In genomic region chr12:114680498-114681148, GRCh38 we compare ENCODE assay signal across 12 cellular contexts. TPM values are rescaled to one million over a fixed set of nuclear protein-coding genes. Genes with fewer than 3 reads are reported as not detected.
DNase-seq lines count a peak whose midpoint lies in the region; ATAC-seq, FAIRE-seq and TF ChIP-seq lines count a peak whose summit lies in the region.
"Had no signal": no experiment of that assay in that cellular context is flagged by ENCODE, and none has a peak within 500 bp of the region (broad histone marks: within the 10 kb centered on the region; RNA-seq: fewer than 3 reads in every experiment).

No MANE protein-coding gene starts in this region.

- H3K9me3 ChIP-seq in HUES48 (ENCODE audit: control insufficient read depth, insufficient read depth, low read length), result no peaks in the 10 kb centered on the region
- H3K9me3 ChIP-seq in lower lobe of right lung, result no peaks in the 10 kb centered on the region
- no peaks in the 10 kb centered on the region for H3K9me3 ChIP-seq in suprapubic skin
- H3K9me3 ChIP-seq: body of pancreas had no signal

- H3K27me3 Mint-ChIP-seq in chondrocyte (ENCODE audit: low read depth), result peaks cover 37% of the 10 kb centered on the region

- peak overlapping the region; percentile 59 for H3K27ac Mint-ChIP-seq in chondrocyte (ENCODE audit: unreplicated experiment)
- H3K27ac Mint-ChIP-seq: natural killer cell; T-helper 1 cell treated with Interleukin-12 subunit alpha and Interleukin-12 subunit beta and Interleukin-4 antibody, amounts not matched to agents 30 μg/mL and 1 μg/mL, for 36 hours had no signal

- TF ChIP-seq CTCF in chondrocyte (IDR thresholded peaks at IDR 0.05), result no peak
- TF ChIP-seq CTCF in lower lobe of right lung (IDR thresholded peaks at IDR 0.05), result no peak
- TF ChIP-seq CTCF in suprapubic skin (IDR thresholded peaks at IDR 0.05), result no peak
- no peak for TF ChIP-seq CTCF in D721Med (IDR thresholded peaks at IDR 0.05; ENCODE audit: insufficient read depth, missing control alignments)
- no peak for TF ChIP-seq CTCF in GM13976 (IDR thresholded peaks at IDR 0.05; ENCODE audit: borderline replicate concordance, control extremely low read depth, extremely low read depth, insufficient read depth, missing control alignments)

- H3K4me1 Mint-ChIP-seq in chondrocyte (ENCODE audit: low read depth), result peaks cover 39% of the 10 kb centered on the region

- ATAC-seq in lower lobe of right lung (no peak), HG03521 (IDR thresholded peaks at IDR 0.05; ENCODE audit: unreplicated experiment) (no peak)
- no peak for ATAC-seq in activated CD4-positive, CD25-positive, alpha-beta regulatory T cell treated with anti-CD3 and anti-CD28 coated beads, Interleukin-2, amount 50 U/mL, for 24 hours
- ATAC-seq: body of pancreas, natural killer cell had no signal

- H3K27me3 ChIP-seq in HUES48 (ENCODE audit: control insufficient read depth, insufficient read depth, low read length) (peaks cover 97% of the 10 kb centered on the region), lower lobe of right lung (ENCODE audit: low read depth) (peaks cover 43% of the 10 kb centered on the region), suprapubic skin (peaks cover 1% of the 10 kb centered on the region)

- H3K27ac ChIP-seq in HUES48 (ENCODE audit: low read depth, low read length) (no peak overlapping the region), lower lobe of right lung (peak overlapping the region; percentile 90), suprapubic skin (peak overlapping the region; percentile 1)

- H3K4me1 ChIP-seq in HUES48 (ENCODE audit: control insufficient read depth, insufficient read depth, low read length), result peaks cover 84% of the 10 kb centered on the region
- H3K4me1 ChIP-seq in lower lobe of right lung, result peaks cover 9% of the 10 kb centered on the region
- H3K4me1 ChIP-seq in suprapubic skin, result peaks cover 39% of the 10 kb centered on the region

- peaks cover 6% of the 10 kb centered on the region for H3K36me3 Mint-ChIP-seq in chondrocyte (ENCODE audit: low read depth)
- H3K36me3 Mint-ChIP-seq: natural killer cell had no signal

- WGBS in suprapubic skin, result 49% methylated on average over 12 of the region's 12 CpGs

- no peak for TF ChIP-seq EP300 in suprapubic skin (IDR thresholded peaks at IDR 0.05)

- FAIRE-seq in D721Med (lab: Jason Lieb, UNC), result no peak

- no peaks in the 10 kb centered on the region for H3K36me3 ChIP-seq in HUES48 (ENCODE audit: control insufficient read depth, insufficient read depth, low read length)
- H3K36me3 ChIP-seq in lower lobe of right lung, result peaks cover 7% of the 10 kb centered on the region
- peaks cover 3% of the 10 kb centered on the region for H3K36me3 ChIP-seq in suprapubic skin

- TF ChIP-seq POLR2A in suprapubic skin (IDR thresholded peaks at IDR 0.05), result no peak

- H3K4me3 ChIP-seq in HUES48 (ENCODE audit: low read depth, low read length) (0 out of 2 replicates have a peak overlapping the region, but pooled peaks have one; percentile 3), lower lobe of right lung (peak overlapping the region; percentile 66), suprapubic skin (peak overlapping the region; percentile 72)
- H3K4me3 ChIP-seq: body of pancreas had no signal

- DNase-seq in chondrocyte (ENCODE audit: low spot score) (no peak), lower lobe of right lung (no peak), suprapubic skin (ENCODE audit: low spot score in 2 of 2) (no peak), D721Med (ENCODE audit: insufficient read length, low spot score) (no peak), GM13976 (ENCODE audit: low spot score) (no peak)
- DNase-seq: body of pancreas, natural killer cell, NCI-H748 treated with DMSO at 0.1 percent for 48 hours had no signal

- in situ Hi-C loops in GM13976 (cut with MboI; ENCODE audit: low sequenced_read_pairs, unreplicated experiment), result no loop called here

- intact Hi-C loops in lower lobe of right lung (cut with DNase I), result no loop called here

- no peaks in the 10 kb centered on the region for H3K9me3 Mint-ChIP-seq in chondrocyte (ENCODE audit: low read depth)
- H3K9me3 Mint-ChIP-seq: natural killer cell; T-helper 1 cell treated with Interleukin-12 subunit alpha and Interleukin-12 subunit beta and Interleukin-4 antibody, amounts not matched to agents 30 μg/mL and 1 μg/mL, for 36 hours had no signal

- H3K4me3 Mint-ChIP-seq in chondrocyte (ENCODE audit: unreplicated experiment), result peak overlapping the region; percentile 96
- H3K4me3 Mint-ChIP-seq: natural killer cell; T-helper 1 cell treated with Interleukin-12 subunit alpha and Interleukin-12 subunit beta and Interleukin-4 antibody, amounts not matched to agents 30 μg/mL and 1 μg/mL, for 36 hours had no signal

- H3K9ac ChIP-seq in HUES48 (ENCODE audit: low read depth, low read length), result no peak overlapping the region

RNA-seq across cellular contexts. Expression of gene TBX3, which starts 3.4 kb away (rescaled TPM):
- total RNA-seq in chondrocyte (0.53 to 2.9 TPM (median 2.5 TPM) in 3 replicates), lower lobe of right lung (50.9 TPM), suprapubic skin (10 to 100 TPM; 23.4 to 35.6 (median 28.7) TPM)

Comparison
In these comparisons a context has a peak if more than half of its experiments do, and no peak if none do; other contexts are left out.
1. H3K4me3 ChIP-seq: peak in every context shown above with its lines; median percentile 72 in suprapubic skin; 66 in lower lobe of right lung; 3 in HUES48.